In the genomic region with DNA sequence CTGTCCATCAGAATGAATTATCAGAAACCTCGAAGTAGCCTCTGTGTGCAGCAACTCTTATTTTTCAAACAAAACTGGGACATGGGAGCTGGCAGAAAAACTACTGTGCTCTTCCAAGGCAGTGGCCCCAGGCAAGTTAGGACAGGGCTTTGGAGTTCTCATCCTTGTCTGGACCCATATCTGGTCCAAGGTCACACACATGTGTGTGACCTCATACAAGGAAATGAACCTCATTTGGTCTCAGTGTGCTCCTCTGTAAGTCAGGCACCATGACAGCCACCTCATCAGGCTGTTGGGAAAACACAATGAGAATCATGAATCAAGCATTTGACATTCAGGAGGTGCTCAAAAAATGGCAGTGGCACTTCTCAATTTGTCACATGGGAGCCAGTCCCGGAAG, we compare ENCODE assay signal across 20 cellular contexts.
"Had no signal": no experiment of that assay in that cellular context is flagged by ENCODE, and none has a peak within 500 bp of the region (broad histone marks: within the 10 kb centered on the region; RNA-seq: fewer than 3 reads in every experiment).

No MANE protein-coding gene starts in this region.

- H3K27ac ChIP-seq: gastrocnemius medialis, neutrophil, stomach, upper lobe of right lung had no signal

- H3K4me1 ChIP-seq: upper lobe of right lung had no signal

- H3K9me3 Mint-ChIP-seq: activated CD4-positive, alpha-beta memory T cell treated with anti-CD3 and anti-CD28 coated beads for 36 hours had no signal

- H3K4me3 ChIP-seq: gastrocnemius medialis, lung, stomach, upper lobe of right lung had no signal

- DNase-seq: activated B cell treated with CpG ODN at 0.5 μM for 24 hours; activated CD4-positive, alpha-beta memory T cell treated with anti-CD3 and anti-CD28 coated beads for 36 hours; activated CD4-positive, alpha-beta T cell treated with anti-CD3 and anti-CD28 coated beads for 4 hours; activated T-cell treated with anti-CD3 and anti-CD28 coated beads for 4 hours; amniotic stem cell; cortex of kidney; erythroblast; gastrocnemius medialis; head of caudate nucleus; natural killer cell; SK-N-SH; stomach; upper lobe of right lung had no signal

- H3K27ac Mint-ChIP-seq: activated CD4-positive, alpha-beta memory T cell treated with anti-CD3 and anti-CD28 coated beads for 36 hours; activated naive CD8-positive, alpha-beta T cell; activated T-helper 1 cell treated with anti-CD3 and anti-CD28 coated beads, Interleukin-12 subunit alpha, Interleukin-12 subunit beta, Interleukin-2, Interleukin-4 antibody, amounts not matched to agents 30 ng/mL and 10 ng/mL and 1 ng/mL, durations not matched to agents 14 hours and 24 hours and 36 hours; brain; natural killer cell had no signal

- H3K36me3 Mint-ChIP-seq: activated CD4-positive, alpha-beta memory T cell treated with anti-CD3 and anti-CD28 coated beads for 36 hours; activated naive CD8-positive, alpha-beta T cell; natural killer cell had no signal

- H3K27me3 ChIP-seq: gastrocnemius medialis, neutrophil, stomach, upper lobe of right lung had no signal

- H3K36me3 ChIP-seq: gastrocnemius medialis, neutrophil, stomach, upper lobe of right lung had no signal

- H3K4me3 Mint-ChIP-seq: activated B cell treated with CpG ODN at 0.5 μM for 24 hours; activated CD4-positive, alpha-beta memory T cell treated with anti-CD3 and anti-CD28 coated beads for 36 hours; activated naive CD8-positive, alpha-beta T cell; activated T-helper 1 cell treated with anti-CD3 and anti-CD28 coated beads, Interleukin-12 subunit alpha, Interleukin-12 subunit beta, Interleukin-2, Interleukin-4 antibody, amounts not matched to agents 30 ng/mL and 10 ng/mL and 1 ng/mL, durations not matched to agents 14 hours and 24 hours and 36 hours; brain; central memory CD8-positive, alpha-beta T cell; natural killer cell had no signal

- FAIRE-seq: endometrium had no signal

- H3K4me2 ChIP-seq: SK-N-SH had no signal

- H3K9ac ChIP-seq: SK-N-SH had no signal

- H3K27me3 Mint-ChIP-seq: activated B cell treated with CpG ODN at 0.5 μM for 24 hours; activated CD4-positive, alpha-beta memory T cell treated with anti-CD3 and anti-CD28 coated beads for 36 hours; activated naive CD8-positive, alpha-beta T cell; central memory CD8-positive, alpha-beta T cell had no signal

- H3K9me3 ChIP-seq: gastrocnemius medialis, neutrophil, SK-N-SH, stomach, upper lobe of right lung had no signal
